21 cellular contexts compared by ENCODE assay signal in the genomic region with DNA sequence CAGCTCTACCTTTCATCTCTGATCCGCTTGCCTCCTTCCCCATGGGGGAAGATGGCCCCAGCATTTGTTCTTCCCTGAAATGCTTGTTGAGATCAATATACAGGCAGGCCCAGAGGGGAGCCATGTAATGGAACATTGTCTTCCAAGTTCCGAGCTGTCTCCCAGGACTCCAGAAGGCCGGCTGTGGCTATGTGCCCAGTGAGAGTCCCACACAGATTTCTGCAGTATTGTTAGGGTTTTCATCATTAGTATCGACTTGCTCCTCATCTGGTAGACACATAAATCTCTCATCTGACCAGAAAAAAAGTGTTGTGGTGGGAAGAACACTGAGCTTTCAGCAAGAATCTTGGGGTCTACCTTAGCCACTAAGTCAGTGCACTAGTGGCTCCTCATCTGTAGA.
DNase-seq lines count a peak whose midpoint lies in the region; ATAC-seq and TF ChIP-seq lines count a peak whose summit lies in the region.
"Had no signal": no experiment of that assay in that cellular context is flagged by ENCODE, and none has a peak within 500 bp of the region (broad histone marks: within the 10 kb centered on the region; RNA-seq: fewer than 3 reads in every experiment).

No MANE protein-coding gene starts in this region.

- H3K18ac ChIP-seq in trophoblast cell (ENCODE audit: low read length) = no peak overlapping the region

- H3K4me1 ChIP-seq in trophoblast cell (ENCODE audit: control insufficient read depth in 1 of 2, insufficient read depth in 2 of 2, low read length in 2 of 2) = peaks cover 27 to 30% of the 10 kb centered on the region in 2 experiments
- H3K4me1 ChIP-seq: A549 had no signal

- H3K79me2 ChIP-seq in trophoblast cell (ENCODE audit: control insufficient read depth, insufficient read depth, low read length, poor library complexity) = no peaks in the 10 kb centered on the region

- peak; percentile 64 for DNase-seq in Ammon's horn (ENCODE audit: low spot score)
- DNase-seq in hippocampal formation (lab: John Stamatoyannopoulos, UW) = peak; percentile 44 to 56
- no peak for DNase-seq in trophoblast cell
- no peak for DNase-seq in activated naive CD4-positive, alpha-beta T cell treated with Interleukin-2 at 50 U/mL for 16 hours
- DNase-seq in kidney glomerular epithelial cell (lab: John Stamatoyannopoulos, UW) = no peak
- DNase-seq in NCI-H774 (lab: John Stamatoyannopoulos, UW) = no peak
- DNase-seq: AML-193; Calu3; CD4-positive, alpha-beta T cell; DMS79 treated with DMSO at 0.1 percent for 48 hours; GDM1; GOT3; KBM-7; NCI-H1436 treated with DMSO at 0.1 percent for 48 hours; NCI-H2081; NCI-H524 treated with DMSO at 0.1 percent for 48 hours; NK-92 treated with Interleukin-12 subunit alpha and Interleukin-12 subunit beta, amount 100 ng/mL, for 24 hours; PC-3 had no signal

- no peak overlapping the region for H2AK5ac ChIP-seq in trophoblast cell (ENCODE audit: low read length)

- H3K4ac ChIP-seq in trophoblast cell (ENCODE audit: low read depth, low read length) = no peak overlapping the region

- no peaks in the 10 kb centered on the region for H3K9me3 ChIP-seq in trophoblast cell (ENCODE audit: insufficient read depth, low read depth, low read length)
- H3K9me3 ChIP-seq: A549 had no signal

- no peak overlapping the region for H4K8ac ChIP-seq in trophoblast cell (ENCODE audit: low read depth, low read length)

- peak overlapping the region; percentile 21 for H2BK120ac ChIP-seq in trophoblast cell (ENCODE audit: insufficient read depth, low read length, poor library complexity)

- H3K27ac Mint-ChIP-seq in brain = peak overlapping the region; percentile 14 to 84 (median 72)
- H3K27ac Mint-ChIP-seq: CD4-positive, alpha-beta T cell had no signal

- H3K27me3 Mint-ChIP-seq in brain = peaks cover 13% of the 10 kb centered on the region

- no peak overlapping the region for H3K14ac ChIP-seq in trophoblast cell (ENCODE audit: low read length)

- no CpG with 5 or more reads among the region's 4 CpGs for WGBS in trophoblast cell (ENCODE audit: extremely low coverage, insufficient coverage, insufficient read length)

- no peak overlapping the region for H4K91ac ChIP-seq in trophoblast cell (ENCODE audit: low read depth, low read length)

- H2AFZ ChIP-seq in trophoblast cell (ENCODE audit: insufficient read depth, low read length, poor library complexity) = no peak overlapping the region

- no peak overlapping the region for H3K27ac ChIP-seq in trophoblast cell (ENCODE audit: low read depth, low read length)
- H3K27ac ChIP-seq: A549 had no signal

- peaks cover 0 to 9% (median 4%) of the 10 kb centered on the region in 5 experiments for H3K9me3 Mint-ChIP-seq in brain
- H3K9me3 Mint-ChIP-seq: CD4-positive, alpha-beta T cell had no signal

- no peaks in the 10 kb centered on the region for H3K36me3 Mint-ChIP-seq in brain

- H3K27me3 ChIP-seq in trophoblast cell (ENCODE audit: insufficient read depth, low read length) = no peaks in the 10 kb centered on the region

- no peak for ATAC-seq in HG03342 (IDR thresholded peaks at IDR 0.05; ENCODE audit: unreplicated experiment)
- ATAC-seq: A549, PC-3 had no signal

- no peaks in the 10 kb centered on the region for H3K36me3 ChIP-seq in trophoblast cell (ENCODE audit: control insufficient read depth in 1 of 2, insufficient read depth in 2 of 2, low read length in 2 of 2)

- no peak overlapping the region for H3K9ac ChIP-seq in trophoblast cell (ENCODE audit: low read length)

- no peak for TF ChIP-seq CTCF in brain (conservative IDR thresholded peaks at IDR 0.05)

- no peak overlapping the region for H2BK12ac ChIP-seq in trophoblast cell (ENCODE audit: low read length)

- H3K79me1 ChIP-seq in trophoblast cell (ENCODE audit: low read length) = no peaks in the 10 kb centered on the region

- no peak overlapping the region for H3K23ac ChIP-seq in trophoblast cell (ENCODE audit: low read length)

- H3K4me3 Mint-ChIP-seq in brain = peak overlapping the region in 1 of 5 experiments; percentile 43
- H3K4me3 Mint-ChIP-seq: CD4-positive, alpha-beta T cell had no signal

- H2BK5ac ChIP-seq in trophoblast cell (ENCODE audit: low read depth, low read length, poor library complexity) = no peak overlapping the region

- no peak overlapping the region for H4K12ac ChIP-seq in trophoblast cell (ENCODE audit: low read depth, low read length)

- H3K4me1 Mint-ChIP-seq in brain = peaks cover 63% of the 10 kb centered on the region

- H3K4me3 ChIP-seq in trophoblast cell (ENCODE audit: low read depth, low read length) = no peak overlapping the region
- H3K4me3 ChIP-seq: A549 had no signal

- H3K4me2 ChIP-seq in trophoblast cell (ENCODE audit: low read length) = no peak overlapping the region
- H3K4me2 ChIP-seq: A549 had no signal

Comparison
In these comparisons a context has a peak if more than half of its experiments do, and no peak if none do; other contexts are left out.
1. DNase-seq: peak in Ammon's horn (single experiment) and hippocampal formation (2 of 2); none in trophoblast cell (0 of 2), activated naive CD4-positive, alpha-beta T cell treated with Interleukin-2 at 50 U/mL for 16 hours (single experiment), kidney glomerular epithelial cell (single experiment) and NCI-H774 (single experiment).